Comparison of ENCODE assay signal across 8 cellular contexts in the genomic region with DNA sequence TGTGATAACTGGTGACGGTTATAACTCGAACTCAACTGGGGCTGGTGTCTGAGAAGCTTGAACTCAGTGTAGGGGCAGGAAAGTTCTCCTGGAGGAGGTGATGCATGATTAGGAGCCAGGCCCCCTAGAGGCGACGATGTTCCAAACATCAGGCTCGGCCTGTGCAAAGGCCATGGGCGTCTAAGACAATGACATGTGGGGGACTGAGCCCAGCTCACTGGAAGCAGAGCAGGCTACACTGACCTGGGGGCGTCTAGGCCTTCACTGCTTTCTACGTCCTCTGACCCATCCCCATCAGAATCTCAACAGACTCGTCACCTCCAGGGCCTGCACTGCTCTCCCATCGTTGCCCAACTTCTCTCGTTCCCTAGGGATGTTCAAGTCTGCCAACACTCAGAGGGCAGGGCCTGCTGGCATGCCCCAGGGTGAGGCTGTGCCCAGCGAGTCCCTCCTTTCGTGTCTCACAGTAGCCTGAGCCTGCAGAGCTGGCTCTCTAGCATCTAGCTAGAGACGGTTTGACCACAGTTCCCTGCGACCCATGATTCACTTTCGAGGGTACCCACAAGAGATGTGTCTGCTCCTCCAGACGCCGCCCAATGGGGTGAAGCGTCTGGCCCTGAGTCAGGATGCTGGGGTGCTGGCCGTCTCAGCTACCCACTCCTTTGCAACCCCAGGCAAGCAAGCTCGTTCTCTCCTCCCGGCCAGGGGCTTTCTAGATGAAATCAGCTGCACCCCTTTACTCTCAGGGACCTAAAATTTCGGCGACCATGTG. TPM values are rescaled to one million over a fixed set of nuclear protein-coding genes. Genes with fewer than 3 reads are reported as not detected.
DNase-seq lines count a peak whose midpoint lies in the region; ATAC-seq and TF ChIP-seq lines count a peak whose summit lies in the region.

No MANE protein-coding gene starts in this region.

- H4K20me1 ChIP-seq in DND-41 (ENCODE audit: insufficient read depth, low read length) = peaks cover 13% of the 10 kb centered on the region

- H2BK5ac ChIP-seq in mesendoderm (ENCODE audit: low read length) = peak overlapping the region; percentile 67

- H3K9ac ChIP-seq in DND-41 (ENCODE audit: low read depth, low read length) (peak overlapping the region; percentile 95), duodenal mucosa (ENCODE audit: low read depth in 1 of 2, low read length in 2 of 2) (peak overlapping the region; percentile 80 to 81), mesendoderm (ENCODE audit: low read length) (peak overlapping the region; percentile 87)

- H3K27ac ChIP-seq in DND-41 (ENCODE audit: low read length) (peak overlapping the region; percentile 97), duodenal mucosa (ENCODE audit: low read depth, low read length) (peak overlapping the region; percentile 96), mesendoderm (ENCODE audit: low read depth, low read length) (no peak overlapping the region)

- peak; percentile 58 for ATAC-seq in DND-41 (ENCODE audit: insufficient read depth, low read depth)

- H2BK120ac ChIP-seq in mesendoderm (ENCODE audit: low read depth, low read length) = no peak overlapping the region

- H3K4me2 ChIP-seq in DND-41 (ENCODE audit: insufficient read depth, low read length) (peak overlapping the region; percentile 93), mesendoderm (ENCODE audit: low read length) (peak overlapping the region; percentile 99)

- WGBS in mesendoderm (ENCODE audit: extremely low coverage, insufficient coverage, low lambda C conversion rate) = no CpG with 5 or more reads among the region's 24 CpGs

- H2AFZ ChIP-seq in DND-41 (ENCODE audit: low read depth, low read length) = peak overlapping the region; percentile 95

- H3K36me3 ChIP-seq in DND-41 (ENCODE audit: insufficient read depth, low read length) (peaks cover 33% of the 10 kb centered on the region), duodenal mucosa (ENCODE audit: control insufficient read depth in 1 of 2, insufficient read depth in 2 of 2, low read length in 2 of 2) (peaks cover 4 to 12% of the 10 kb centered on the region in 2 donors), mesendoderm (ENCODE audit: control insufficient read depth, insufficient read depth, low read length) (no peaks in the 10 kb centered on the region)

- POLR2A ChIA-PET in HEK293T (lab: Yijun Ruan, JAX) = interaction anchor here (0.7 to 1.9 kb wide), 10 partner anchors 9 to 429 kb away, joined by 3 to 17 read pairs (median 4); a partner anchor contains a TSS

- H3K4me1 ChIP-seq in DND-41 (ENCODE audit: insufficient read depth, low read length) (peaks cover 53% of the 10 kb centered on the region), duodenal mucosa (ENCODE audit: control insufficient read depth in 1 of 2, insufficient read depth in 2 of 2, low read length in 2 of 2) (peaks cover 20 to 34% of the 10 kb centered on the region in 2 donors), mesendoderm (ENCODE audit: control insufficient read depth, low read depth, low read length) (peaks cover 4% of the 10 kb centered on the region)

- H3K18ac ChIP-seq in mesendoderm (ENCODE audit: low read length) = no peak overlapping the region

- H4K8ac ChIP-seq in mesendoderm (ENCODE audit: low read depth, low read length) = no peak overlapping the region

- H3K23ac ChIP-seq in mesendoderm (ENCODE audit: low read length) = no peak overlapping the region

- CTCF ChIA-PET in HEK293T (lab: Yijun Ruan, JAX) = interaction anchor here (0.6 to 1.6 kb wide), 6 partner anchors 15 to 88 kb away, joined by 3 to 11 read pairs (median 5); a partner anchor contains a TSS

- peak overlapping the region; percentile 92 to 97 for H3K4me3 ChIP-seq in DND-41 (ENCODE audit: low read depth in 1 of 2, low read length in 2 of 2)
- H3K4me3 ChIP-seq in duodenal mucosa (ENCODE audit: low read depth in 1 of 2, low read length in 2 of 2) = peak overlapping the region; percentile 85 to 93
- peak overlapping the region; percentile 60 for H3K4me3 ChIP-seq in mesendoderm (ENCODE audit: low read length)

- no peak overlapping the region for H3K4ac ChIP-seq in mesendoderm (ENCODE audit: low read depth, low read length)

- no peaks in the 10 kb centered on the region for H3K27me3 ChIP-seq in DND-41 (ENCODE audit: insufficient read depth, low read length, poor library complexity)
- H3K27me3 ChIP-seq in duodenal mucosa (ENCODE audit: control insufficient read depth in 1 of 2, insufficient read depth in 2 of 2, low read length in 2 of 2) = no peaks in the 10 kb centered on the region
- no peaks in the 10 kb centered on the region for H3K27me3 ChIP-seq in mesendoderm (ENCODE audit: insufficient read depth, low read length, poor library complexity)

- H2AK5ac ChIP-seq in mesendoderm (ENCODE audit: low read length) = peak overlapping the region; percentile 76

- H3K79me1 ChIP-seq in mesendoderm (ENCODE audit: low read length) = no peaks in the 10 kb centered on the region

- TF ChIP-seq CTCF in DND-41 (IDR thresholded peaks at IDR 0.05; ENCODE audit: borderline replicate concordance, extremely low read depth, low read length, poor library complexity, severe bottlenecking) = peak; percentile 91

- no peak overlapping the region for H4K5ac ChIP-seq in mesendoderm (ENCODE audit: low read length)

- H2BK15ac ChIP-seq in mesendoderm (replicated peaks; ENCODE audit: low read depth) = no peak overlapping the region

- H3K79me2 ChIP-seq in DND-41 (ENCODE audit: insufficient read depth, low read length) = peaks cover 61% of the 10 kb centered on the region
- H3K79me2 ChIP-seq in mesendoderm (ENCODE audit: control insufficient read depth, insufficient read depth, low read length) = no peaks in the 10 kb centered on the region

- DNase-seq in DND-41 (peak; percentile 82), HEK293T (ENCODE audit: extremely low spot score) (peak; percentile 78), NCI-H226 (peak; percentile 34), mesendoderm (peak; percentile 86), NCI-H2107 (lab: John Stamatoyannopoulos, UW) (no peak)
- peak; percentile 87 for DNase-seq in activated CD4-positive, alpha-beta T cell treated with anti-CD3 and anti-CD28 coated beads for 48 hours
- peak; percentile 34 to 49 for DNase-seq in stimulated activated CD8-positive, alpha-beta memory T cell treated with anti-CD3 and anti-CD28 coated beads, Interleukin-7, amount 100 ng/mL, for 1 hour (ENCODE audit: low read depth in 2 of 2)

- peak overlapping the region; percentile 96 for H3K56ac ChIP-seq in mesendoderm (ENCODE audit: low read length)

- H3K9me3 ChIP-seq in DND-41 (ENCODE audit: insufficient read depth, low read length, severe bottlenecking) (no peaks in the 10 kb centered on the region), duodenal mucosa (ENCODE audit: control insufficient read depth in 1 of 2, low read length in 2 of 2) (no peaks in the 10 kb centered on the region)

TF ChIP-seq in HEK293T, 16 proteins besides CTCF, POLR2A, EP300 and RAD21:
- TF ChIP-seq NFRKB (IDR thresholded peaks at IDR 0.05) = no peak
- TF ChIP-seq FOXM1 (IDR thresholded peaks at IDR 0.05; ENCODE audit: borderline replicate concordance) = no peak
- TF ChIP-seq CTBP1 (IDR thresholded peaks at IDR 0.05; ENCODE audit: borderline replicate concordance) = no peak
- TF ChIP-seq HDGF (IDR thresholded peaks at IDR 0.05; ENCODE audit: borderline replicate concordance) = no peak; the same call in 1 of the 2 replicates
- no peak for TF ChIP-seq ELF4 (IDR thresholded peaks at IDR 0.05)
- no peak for TF ChIP-seq SUZ12 (IDR thresholded peaks at IDR 0.05)
- TF ChIP-seq BHLHE40 (IDR thresholded peaks at IDR 0.05; ENCODE audit: borderline replicate concordance) = no peak
- TF ChIP-seq FOXA1 (IDR thresholded peaks at IDR 0.05) = no peak
- TF ChIP-seq L3MBTL2 (conservative IDR thresholded peaks at IDR 0.05) = no peak; the same call in 1 of the 2 replicates
- no peak for TF ChIP-seq FOXK2 (IDR thresholded peaks at IDR 0.05)
- TF ChIP-seq TARDBP (IDR thresholded peaks at IDR 0.05) = no peak
- no peak for TF ChIP-seq ZNF384 (IDR thresholded peaks at IDR 0.05)
- TF ChIP-seq LEF1 (IDR thresholded peaks at IDR 0.05; ENCODE audit: borderline replicate concordance) = no peak
- TF ChIP-seq, protein P1, sequence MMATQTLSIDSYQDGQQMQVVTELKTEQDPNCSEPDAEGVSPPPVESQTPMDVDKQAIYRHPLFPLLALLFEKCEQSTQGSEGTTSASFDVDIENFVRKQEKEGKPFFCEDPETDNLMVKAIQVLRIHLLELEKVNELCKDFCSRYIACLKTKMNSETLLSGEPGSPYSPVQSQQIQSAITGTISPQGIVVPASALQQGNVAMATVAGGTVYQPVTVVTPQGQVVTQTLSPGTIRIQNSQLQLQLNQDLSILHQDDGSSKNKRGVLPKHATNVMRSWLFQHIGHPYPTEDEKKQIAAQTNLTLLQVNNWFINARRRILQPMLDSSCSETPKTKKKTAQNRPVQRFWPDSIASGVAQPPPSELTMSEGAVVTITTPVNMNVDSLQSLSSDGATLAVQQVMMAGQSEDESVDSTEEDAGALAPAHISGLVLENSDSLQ (IDR thresholded peaks at IDR 0.05) = no peak
- TF ChIP-seq ARNT (IDR thresholded peaks at IDR 0.05) = no peak
- TF ChIP-seq SP1 (IDR thresholded peaks at IDR 0.05) = no peak
TF ChIP-seq in HEK293T: peak in this region for 0.

RNA-seq across cellular contexts. Expression of a gene that starts 1.1 kb away (rescaled TPM):
- 2.2 TPM for polyA plus RNA-seq in mesendoderm (2013, experiment 1 of 2)
- 2.3 TPM for polyA plus RNA-seq in mesendoderm (2013, experiment 2 of 2)

RNA-seq across cellular contexts. Expression of a gene that starts 19.3 kb away (rescaled TPM):
- polyA plus RNA-seq in mesendoderm (2013, experiment 1 of 2) = 12.8 TPM
- polyA plus RNA-seq in mesendoderm (2013, experiment 2 of 2) = 13.7 TPM
